ENCODE assay signal across 13 cellular contexts in genomic region chr1:183588827-183589226, GRCh38. TPM values are rescaled to one million over a fixed set of nuclear protein-coding genes. Genes with fewer than 3 reads are reported as not detected.
DNase-seq lines count a peak whose midpoint lies in the region; ATAC-seq, FAIRE-seq and TF ChIP-seq lines count a peak whose summit lies in the region.
"Had no signal": no experiment of that assay in that cellular context is flagged by ENCODE, and none has a peak within 500 bp of the region (broad histone marks: within the 10 kb centered on the region; RNA-seq: fewer than 3 reads in every experiment).

No MANE protein-coding gene starts in this region.

- no peaks in the 10 kb centered on the region for H3K27me3 ChIP-seq in keratinocyte (ENCODE audit: control insufficient read depth, extremely low read depth, insufficient read depth, low read length)
- H3K27me3 ChIP-seq in stomach = no peaks in the 10 kb centered on the region
- H3K27me3 ChIP-seq in adrenal gland = no peaks in the 10 kb centered on the region

- H3K9ac ChIP-seq in keratinocyte (ENCODE audit: control insufficient read depth, extremely low read depth, insufficient read depth, low read length) = no peak overlapping the region

- H3K36me3 Mint-ChIP-seq in activated CD8-positive, alpha-beta memory T cell treated with anti-CD3 and anti-CD28 coated beads, Interleukin-2, amount 10 ng/mL, durations not matched to agents 7 days and 5 days = no peaks in the 10 kb centered on the region
- no peaks in the 10 kb centered on the region for H3K36me3 Mint-ChIP-seq in T-cell
- H3K36me3 Mint-ChIP-seq: stimulated activated effector memory CD8-positive, alpha-beta T cell treated with anti-CD3 and anti-CD28 coated beads, Interleukin-12 subunit alpha, Interleukin-12 subunit beta, amount 100 ng/mL, for 72 hours had no signal

- no peaks in the 10 kb centered on the region for H3K27me3 Mint-ChIP-seq in activated CD8-positive, alpha-beta memory T cell treated with anti-CD3 and anti-CD28 coated beads, Interleukin-2, amount 10 ng/mL, durations not matched to agents 7 days and 5 days
- H3K27me3 Mint-ChIP-seq in T-cell = peaks cover 0 to 2% of the 10 kb centered on the region in 2 donors

- TF ChIP-seq POLR2A in stomach (IDR thresholded peaks at IDR 0.05) = no peak
- no peak for TF ChIP-seq POLR2A in adrenal gland (IDR thresholded peaks at IDR 0.05)

- POLR2A ChIA-PET in T-cell (lab: Charles Lee) = no interaction called here

- H3K4me3 ChIP-seq in keratinocyte (ENCODE audit: control insufficient read depth in 2 of 3, extremely low read depth in 1 of 3, insufficient read depth in 2 of 3, low read depth in 1 of 3, low read length in 3 of 3) (peak overlapping the region in 2 of 3 experiments; percentile 5 to 29), stomach (peak overlapping the region in 2 of 4 donors; percentile 29 to 34), adrenal gland (peak overlapping the region in 1 of 4 donors; percentile 38)

- TF ChIP-seq EP300 in stomach (IDR thresholded peaks at IDR 0.05) = no peak

- CTCF ChIA-PET in activated CD8-positive, alpha-beta memory T cell treated with anti-CD3 and anti-CD28 coated beads, Interleukin-2, amount 10 ng/mL, durations not matched to agents 7 days and 5 days (lab: Charles Lee) = interaction anchor here (0.9 to 1.9 kb wide), 6 partner anchors 9 to 118 kb away, joined by 3 to 10 read pairs (median 4); no protein-coding TSS in a partner anchor
- CTCF ChIA-PET in T-cell (lab: Charles Lee) = no interaction called here

- no peak for DNase-seq in activated CD8-positive, alpha-beta memory T cell treated with anti-CD3 and anti-CD28 coated beads, Interleukin-2, amount 10 ng/mL, durations not matched to agents 7 days and 5 days
- DNase-seq in activated CD8-positive, alpha-beta memory T cell treated with anti-CD3 and anti-CD28 coated beads for 24 hours = no peak
- DNase-seq in T-cell (no peak), keratinocyte (ENCODE audit: low read depth, low spot score) (no peak), stomach (no peak), adrenal gland (no peak), DMS153 (lab: John Stamatoyannopoulos, UW) (no peak)
- DNase-seq: ACHN, EL, NCI-H1092 treated with DMSO at 0.1 percent for 48 hours had no signal

- no peak for TF ChIP-seq CTCF in keratinocyte (optimal IDR thresholded peaks at IDR 0.05 in 1 of 3, IDR thresholded peaks at IDR 0.05 in 1 of 3, conservative IDR thresholded peaks at IDR 0.05 in 1 of 3; ENCODE audit: extremely low read depth in 1 of 3, insufficient read depth in 2 of 3, low read length in 3 of 3)
- no peak for TF ChIP-seq CTCF in stomach (IDR thresholded peaks at IDR 0.05)
- no peak for TF ChIP-seq CTCF in adrenal gland (IDR thresholded peaks at IDR 0.05)

- dilution Hi-C loops in keratinocyte (cut with MboI; ENCODE audit: extremely low pct_ligation_motif_present, low sequenced_read_pairs) = no loop called here

- no peaks in the 10 kb centered on the region for H3K36me3 ChIP-seq in keratinocyte (ENCODE audit: control insufficient read depth in 2 of 2, extremely low read depth in 1 of 2, insufficient read depth in 2 of 2, low read length in 2 of 2)
- no peaks in the 10 kb centered on the region for H3K36me3 ChIP-seq in stomach
- H3K36me3 ChIP-seq in adrenal gland (replicated peaks in 1 of 2) = no peaks in the 10 kb centered on the region

- peaks cover 14% of the 10 kb centered on the region for H3K4me1 ChIP-seq in keratinocyte (ENCODE audit: control insufficient read depth, extremely low read depth, insufficient read depth, low read length)
- peaks cover 0 to 22% (median 0%) of the 10 kb centered on the region in 4 donors for H3K4me1 ChIP-seq in stomach
- no peaks in the 10 kb centered on the region for H3K4me1 ChIP-seq in adrenal gland (replicated peaks in 1 of 2)

- intact Hi-C loops in stomach (cut with DNase I; ENCODE audit: low total_unique reads) = no loop called here
- intact Hi-C loops in adrenal gland (cut with DNase I) = no loop called here

- H3K79me2 ChIP-seq in keratinocyte (ENCODE audit: control insufficient read depth, insufficient read depth, low read length) = no peaks in the 10 kb centered on the region

- no peaks in the 10 kb centered on the region for H3K9me3 Mint-ChIP-seq in activated CD8-positive, alpha-beta memory T cell treated with anti-CD3 and anti-CD28 coated beads, Interleukin-2, amount 10 ng/mL, durations not matched to agents 7 days and 5 days (ENCODE audit: low read depth)
- no peaks in the 10 kb centered on the region for H3K9me3 Mint-ChIP-seq in T-cell
- H3K9me3 Mint-ChIP-seq: stimulated activated effector memory CD8-positive, alpha-beta T cell treated with anti-CD3 and anti-CD28 coated beads, Interleukin-12 subunit alpha, Interleukin-12 subunit beta, amount 100 ng/mL, for 72 hours had no signal

- peak overlapping the region; percentile 87 for H3K27ac Mint-ChIP-seq in activated CD8-positive, alpha-beta memory T cell treated with anti-CD3 and anti-CD28 coated beads, Interleukin-2, amount 10 ng/mL, durations not matched to agents 7 days and 5 days
- H3K27ac Mint-ChIP-seq in T-cell = peak overlapping the region; percentile 50 to 78
- H3K27ac Mint-ChIP-seq: stimulated activated effector memory CD8-positive, alpha-beta T cell treated with anti-CD3 and anti-CD28 coated beads, Interleukin-12 subunit alpha, Interleukin-12 subunit beta, amount 100 ng/mL, for 72 hours had no signal

- no peak for FAIRE-seq in keratinocyte (lab: Jason Lieb, UNC)

- H3K9me3 ChIP-seq in keratinocyte (ENCODE audit: control insufficient read depth, low read depth, low read length) = no peaks in the 10 kb centered on the region
- H3K9me3 ChIP-seq in stomach = no peaks in the 10 kb centered on the region
- no peaks in the 10 kb centered on the region for H3K9me3 ChIP-seq in adrenal gland (replicated peaks in 1 of 3)

- H3K9me1 ChIP-seq in keratinocyte (ENCODE audit: control insufficient read depth, extremely low read depth, insufficient read depth, low read length) = no peaks in the 10 kb centered on the region

- no peak overlapping the region for H3K27ac ChIP-seq in keratinocyte (ENCODE audit: control insufficient read depth, insufficient read depth, low read length)
- H3K27ac ChIP-seq in stomach = peak overlapping the region in 3 of 5 donors; percentile 6 to 81 (median 80)
- H3K27ac ChIP-seq in adrenal gland = peak overlapping the region in 2 of 5 donors; percentile 21 to 83

- peak overlapping the region; percentile 67 for H3K4me2 ChIP-seq in keratinocyte (ENCODE audit: control insufficient read depth, extremely low read depth, insufficient read depth, low read depth, low read length)

- peak; percentile 7 for ATAC-seq in activated CD8-positive, alpha-beta memory T cell treated with anti-CD3 and anti-CD28 coated beads, Interleukin-2, amount 10 ng/mL, durations not matched to agents 7 days and 5 days
- peak in 3 of 4 experiments; percentile 33 to 57 (median 35) for ATAC-seq in T-cell (replicated peaks in 1 of 4)
- no peak for ATAC-seq in HG03354 (IDR thresholded peaks at IDR 0.05; ENCODE audit: poor library complexity, severe bottlenecking, unreplicated experiment)
- ATAC-seq: stimulated activated effector memory CD8-positive, alpha-beta T cell treated with anti-CD3 and anti-CD28 coated beads, Interleukin-12 subunit alpha, Interleukin-12 subunit beta, amount 100 ng/mL, for 72 hours had no signal

- peak overlapping the region; percentile 55 for H3K4me3 Mint-ChIP-seq in activated CD8-positive, alpha-beta memory T cell treated with anti-CD3 and anti-CD28 coated beads, Interleukin-2, amount 10 ng/mL, durations not matched to agents 7 days and 5 days
- peak overlapping the region in 2 of 3 donors; percentile 21 to 49 for H3K4me3 Mint-ChIP-seq in T-cell
- H3K4me3 Mint-ChIP-seq: stimulated activated effector memory CD8-positive, alpha-beta T cell treated with anti-CD3 and anti-CD28 coated beads, Interleukin-12 subunit alpha, Interleukin-12 subunit beta, amount 100 ng/mL, for 72 hours had no signal

- H2AFZ ChIP-seq in keratinocyte (ENCODE audit: control insufficient read depth, low read length) = peak overlapping the region; percentile 45

- H3K4me1 Mint-ChIP-seq in activated CD8-positive, alpha-beta memory T cell treated with anti-CD3 and anti-CD28 coated beads, Interleukin-2, amount 10 ng/mL, durations not matched to agents 7 days and 5 days = peaks cover 44% of the 10 kb centered on the region
- H3K4me1 Mint-ChIP-seq in T-cell = peaks cover 20 to 47% (median 32%) of the 10 kb centered on the region in 3 donors

- H4K20me1 ChIP-seq in keratinocyte (ENCODE audit: control insufficient read depth, extremely low read depth, insufficient read depth, low read length) = no peaks in the 10 kb centered on the region

RNA-seq across cellular contexts. Expression of gene NCF2, which starts 1.4 kb away (rescaled TPM):
- 1 to 10 TPM; 6.0 to 9.8 TPM for total RNA-seq in activated CD8-positive, alpha-beta memory T cell treated with anti-CD3 and anti-CD28 coated beads, Interleukin-2, amount 10 ng/mL, durations not matched to agents 7 days and 5 days
- 1 to 10 TPM; 2.9 to 8.7 (median 4.0) TPM for total RNA-seq in T-cell
- polyA plus RNA-seq in keratinocyte = 8.3 to 12.6 TPM (median 9.2 TPM) in 3 replicates
- 63.3 TPM for polyA plus RNA-seq in keratinocyte (2011; ENCODE audit: low read depth)
- 10.0 and 12.3 TPM in 2 replicates for polyA plus RNA-seq in keratinocyte (2011; cell fraction: cytosol; rRNA removed)
- 13.1 and 17.8 TPM in 2 replicates for polyA plus RNA-seq in keratinocyte (2011; cell fraction: nucleus; rRNA removed)
- 7.0 and 67.9 TPM in 2 replicates for polyA plus RNA-seq in keratinocyte (2012; ENCODE audit: low replicate concordance)
- polyA minus RNA-seq in keratinocyte = 5.3 to 21.6 TPM (median 7.5 TPM) in 3 replicates
- 8.4 TPM for polyA minus RNA-seq in keratinocyte (2011; cell fraction: cytosol; rRNA and poly(A)+ RNA removed)
- 6.8 and 9.6 TPM in 2 replicates for polyA minus RNA-seq in keratinocyte (2011; cell fraction: nucleus; rRNA and poly(A)+ RNA removed)
- 10 to 100 TPM in 1 of 5 donors, 1 to 10 TPM in 3, under 1 TPM in 1; 0.29 to 30.4 (median 6.4) TPM for total RNA-seq in stomach
- 1 to 10 TPM; 3.1 to 10.0 (median 6.0) TPM for polyA plus RNA-seq in stomach
- 10 to 100 TPM in 6 of 8 donors, 1 to 10 TPM in 2; 8.0 to 22.7 (median 16.5) TPM for total RNA-seq in adrenal gland
- 10 to 100 TPM in 1 of 3 donors, 1 to 10 TPM in 2; 4.9 to 13.6 (median 5.6) TPM for polyA plus RNA-seq in adrenal gland
- total RNA-seq: fibroblast of villous mesenchyme had no signal

RNA-seq across cellular contexts. Expression of gene ARPC5, which starts 46.8 kb away (rescaled TPM):
- total RNA-seq in activated CD8-positive, alpha-beta memory T cell treated with anti-CD3 and anti-CD28 coated beads, Interleukin-2, amount 10 ng/mL, durations not matched to agents 7 days and 5 days = 100 to 1,000 TPM; 205 to 216 TPM
- total RNA-seq in T-cell = 100 to 1,000 TPM in 3 of 5 donors, 10 to 100 TPM in 2; 69.8 to 116 (median 106) TPM
- polyA plus RNA-seq in keratinocyte = 146 to 255 TPM (median 184 TPM) in 3 replicates
- polyA plus RNA-seq in keratinocyte (2011; ENCODE audit: low read depth) = 353 TPM
- polyA plus RNA-seq in keratinocyte (2011; cell fraction: cytosol; rRNA removed) = 117 and 198 TPM in 2 replicates
- 67.3 and 79.7 TPM in 2 replicates for polyA plus RNA-seq in keratinocyte (2011; cell fraction: nucleus; rRNA removed)
- 164 and 231 TPM in 2 replicates for polyA plus RNA-seq in keratinocyte (2012; ENCODE audit: low replicate concordance)
- 45.8 to 71.8 TPM (median 53.7 TPM) in 3 replicates for polyA minus RNA-seq in keratinocyte
- 207 TPM for polyA minus RNA-seq in keratinocyte (2011; cell fraction: cytosol; rRNA and poly(A)+ RNA removed)
- 39.7 and 64.8 TPM in 2 replicates for polyA minus RNA-seq in keratinocyte (2011; cell fraction: nucleus; rRNA and poly(A)+ RNA removed)
- 100 to 1,000 TPM in 1 of 5 donors, 10 to 100 TPM in 4; 26.3 to 101 (median 73.7) TPM for total RNA-seq in stomach
- polyA plus RNA-seq in stomach = 100 to 1,000 TPM in 1 of 3 donors, 10 to 100 TPM in 2; 54.5 to 106 (median 87.5) TPM
- 100 to 1,000 TPM in 2 of 8 donors, 10 to 100 TPM in 6; 50.6 to 128 (median 91.5) TPM for total RNA-seq in adrenal gland
- 10 to 100 TPM; 48.1 to 79.6 (median 68.3) TPM for polyA plus RNA-seq in adrenal gland
